ENCODE assay signal across 1 cellular context in the genomic region with DNA sequence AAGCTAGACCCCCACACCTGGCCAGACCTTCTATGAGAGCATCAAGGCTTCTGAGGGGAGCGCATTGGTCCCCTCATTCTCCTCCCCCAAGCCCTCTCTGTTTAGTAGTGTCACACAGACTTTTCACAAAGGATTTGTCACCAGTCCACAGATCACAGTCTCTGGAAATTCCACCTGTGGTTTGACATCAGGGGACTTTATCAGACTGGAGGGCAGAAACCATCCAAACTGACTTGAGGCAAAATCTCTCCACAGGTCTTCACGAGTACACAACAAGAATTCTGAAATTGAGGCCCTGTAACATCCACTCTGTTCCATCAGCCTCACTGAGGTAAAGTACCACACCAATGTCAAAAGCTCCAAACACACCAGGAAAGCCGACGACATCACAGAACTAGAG.
TF ChIP-seq lines count a peak whose summit lies in the region.

No MANE protein-coding gene starts in this region.

TF ChIP-seq in HepG2, 621 proteins besides CTCF, POLR2A, EP300 and RAD21 (continued from another document):
- TF ChIP-seq, protein P1, sequence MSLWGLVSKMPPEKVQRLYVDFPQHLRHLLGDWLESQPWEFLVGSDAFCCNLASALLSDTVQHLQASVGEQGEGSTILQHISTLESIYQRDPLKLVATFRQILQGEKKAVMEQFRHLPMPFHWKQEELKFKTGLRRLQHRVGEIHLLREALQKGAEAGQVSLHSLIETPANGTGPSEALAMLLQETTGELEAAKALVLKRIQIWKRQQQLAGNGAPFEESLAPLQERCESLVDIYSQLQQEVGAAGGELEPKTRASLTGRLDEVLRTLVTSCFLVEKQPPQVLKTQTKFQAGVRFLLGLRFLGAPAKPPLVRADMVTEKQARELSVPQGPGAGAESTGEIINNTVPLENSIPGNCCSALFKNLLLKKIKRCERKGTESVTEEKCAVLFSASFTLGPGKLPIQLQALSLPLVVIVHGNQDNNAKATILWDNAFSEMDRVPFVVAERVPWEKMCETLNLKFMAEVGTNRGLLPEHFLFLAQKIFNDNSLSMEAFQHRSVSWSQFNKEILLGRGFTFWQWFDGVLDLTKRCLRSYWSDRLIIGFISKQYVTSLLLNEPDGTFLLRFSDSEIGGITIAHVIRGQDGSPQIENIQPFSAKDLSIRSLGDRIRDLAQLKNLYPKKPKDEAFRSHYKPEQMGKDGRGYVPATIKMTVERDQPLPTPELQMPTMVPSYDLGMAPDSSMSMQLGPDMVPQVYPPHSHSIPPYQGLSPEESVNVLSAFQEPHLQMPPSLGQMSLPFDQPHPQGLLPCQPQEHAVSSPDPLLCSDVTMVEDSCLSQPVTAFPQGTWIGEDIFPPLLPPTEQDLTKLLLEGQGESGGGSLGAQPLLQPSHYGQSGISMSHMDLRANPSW (CRISPR knock-in tag; IDR thresholded peaks at IDR 0.05; ENCODE audit: borderline replicate concordance): no peak
- no peak for TF ChIP-seq NFE2L1 (CRISPR knock-in tag; IDR thresholded peaks at IDR 0.05; ENCODE audit: borderline replicate concordance)
- TF ChIP-seq, protein P2, sequence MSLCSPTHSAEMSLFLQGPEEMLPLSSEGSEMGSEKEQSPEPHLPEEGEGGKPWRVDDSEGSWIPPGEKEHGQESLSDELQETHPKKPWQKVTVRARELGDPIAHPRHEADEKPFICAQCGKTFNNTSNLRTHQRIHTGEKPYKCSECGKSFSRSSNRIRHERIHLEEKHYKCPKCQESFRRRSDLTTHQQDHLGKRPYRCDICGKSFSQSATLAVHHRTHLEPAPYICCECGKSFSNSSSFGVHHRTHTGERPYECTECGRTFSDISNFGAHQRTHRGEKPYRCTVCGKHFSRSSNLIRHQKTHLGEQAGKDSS (CRISPR knock-in tag; IDR thresholded peaks at IDR 0.05; ENCODE audit: borderline replicate concordance, low read depth): no peak
